ENCODE assay signal across 1 cellular context in the genomic region with DNA sequence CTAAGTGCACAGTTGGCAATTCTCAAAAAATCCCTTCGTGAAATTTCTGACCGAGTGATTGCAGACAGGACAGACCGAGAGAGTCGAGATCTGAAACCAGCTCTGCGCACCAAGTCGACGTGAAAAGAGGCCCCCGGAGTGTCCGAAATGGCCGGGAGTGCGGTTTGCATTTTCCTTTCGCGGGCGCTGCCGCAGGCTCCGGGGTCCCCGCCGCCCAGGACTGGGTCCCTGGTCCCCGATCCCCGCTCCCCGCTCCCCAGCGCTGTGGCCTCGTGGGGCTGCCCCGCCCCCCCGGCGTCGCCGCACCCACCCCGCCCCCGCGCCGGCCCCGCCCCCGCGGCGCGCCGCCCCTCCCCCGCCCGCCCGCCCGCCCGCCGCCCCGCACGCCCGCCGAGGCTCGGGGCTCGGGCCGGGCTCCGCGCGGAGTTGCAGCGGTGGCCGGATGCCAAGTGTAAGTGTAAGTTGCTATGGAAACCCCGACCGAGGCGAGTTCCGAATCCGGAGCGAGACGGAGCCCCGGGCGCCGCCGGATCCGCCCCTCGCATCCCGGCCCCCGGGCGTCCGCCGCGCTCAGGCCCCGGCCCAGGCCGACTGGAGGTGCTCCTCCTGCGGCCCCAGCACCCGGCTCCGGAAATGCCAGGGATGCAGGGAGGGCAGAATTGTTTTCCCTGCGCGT.
A peak's percentile ranks its signal among the peaks of the same experiment; 100 is the strongest.
TF ChIP-seq lines count a peak whose summit lies in the region.

No MANE protein-coding gene starts in this region.

TF ChIP-seq in HepG2, 621 proteins besides CTCF, POLR2A, EP300 and RAD21 (continued from another document and continues in another):
- no peak for TF ChIP-seq SKIL (CRISPR knock-in tag; IDR thresholded peaks at IDR 0.05; ENCODE audit: borderline replicate concordance)
- TF ChIP-seq, protein P1, sequence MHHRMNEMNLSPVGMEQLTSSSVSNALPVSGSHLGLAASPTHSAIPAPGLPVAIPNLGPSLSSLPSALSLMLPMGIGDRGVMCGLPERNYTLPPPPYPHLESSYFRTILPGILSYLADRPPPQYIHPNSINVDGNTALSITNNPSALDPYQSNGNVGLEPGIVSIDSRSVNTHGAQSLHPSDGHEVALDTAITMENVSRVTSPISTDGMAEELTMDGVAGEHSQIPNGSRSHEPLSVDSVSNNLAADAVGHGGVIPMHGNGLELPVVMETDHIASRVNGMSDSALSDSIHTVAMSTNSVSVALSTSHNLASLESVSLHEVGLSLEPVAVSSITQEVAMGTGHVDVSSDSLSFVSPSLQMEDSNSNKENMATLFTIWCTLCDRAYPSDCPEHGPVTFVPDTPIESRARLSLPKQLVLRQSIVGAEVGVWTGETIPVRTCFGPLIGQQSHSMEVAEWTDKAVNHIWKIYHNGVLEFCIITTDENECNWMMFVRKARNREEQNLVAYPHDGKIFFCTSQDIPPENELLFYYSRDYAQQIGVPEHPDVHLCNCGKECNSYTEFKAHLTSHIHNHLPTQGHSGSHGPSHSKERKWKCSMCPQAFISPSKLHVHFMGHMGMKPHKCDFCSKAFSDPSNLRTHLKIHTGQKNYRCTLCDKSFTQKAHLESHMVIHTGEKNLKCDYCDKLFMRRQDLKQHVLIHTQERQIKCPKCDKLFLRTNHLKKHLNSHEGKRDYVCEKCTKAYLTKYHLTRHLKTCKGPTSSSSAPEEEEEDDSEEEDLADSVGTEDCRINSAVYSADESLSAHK (CRISPR knock-in tag; IDR thresholded peaks at IDR 0.05; ENCODE audit: borderline replicate concordance), result no peak
- peak; percentile 40; the same call in 1 of the 2 replicates for TF ChIP-seq NFKB2 (CRISPR knock-in tag; IDR thresholded peaks at IDR 0.05; ENCODE audit: borderline replicate concordance)
- TF ChIP-seq, protein P2, sequence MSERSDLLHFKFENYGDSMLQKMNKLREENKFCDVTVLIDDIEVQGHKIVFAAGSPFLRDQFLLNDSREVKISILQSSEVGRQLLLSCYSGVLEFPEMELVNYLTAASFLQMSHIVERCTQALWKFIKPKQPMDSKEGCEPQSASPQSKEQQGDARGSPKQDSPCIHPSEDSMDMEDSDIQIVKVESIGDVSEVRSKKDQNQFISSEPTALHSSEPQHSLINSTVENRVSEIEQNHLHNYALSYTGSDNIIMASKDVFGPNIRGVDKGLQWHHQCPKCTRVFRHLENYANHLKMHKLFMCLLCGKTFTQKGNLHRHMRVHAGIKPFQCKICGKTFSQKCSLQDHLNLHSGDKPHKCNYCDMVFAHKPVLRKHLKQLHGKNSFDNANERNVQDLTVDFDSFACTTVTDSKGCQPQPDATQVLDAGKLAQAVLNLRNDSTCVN (CRISPR knock-in tag; IDR thresholded peaks at IDR 0.05; ENCODE audit: borderline replicate concordance), result no peak
- no peak for TF ChIP-seq ZFP37 (CRISPR knock-in tag; IDR thresholded peaks at IDR 0.05; ENCODE audit: borderline replicate concordance)
- TF ChIP-seq ZNF354B (CRISPR knock-in tag; IDR thresholded peaks at IDR 0.05), result no peak
- TF ChIP-seq MIER2 (CRISPR knock-in tag; IDR thresholded peaks at IDR 0.05), result no peak
- TF ChIP-seq ZNF224 (CRISPR knock-in tag; IDR thresholded peaks at IDR 0.05), result no peak
- no peak for TF ChIP-seq GABPA (IDR thresholded peaks at IDR 0.05; ENCODE audit: low read depth, low read length)
- TF ChIP-seq GABPA (CRISPR knock-in tag; IDR thresholded peaks at IDR 0.05; ENCODE audit: low read depth), result peak; percentile 33; the same call in 1 of the 2 replicates
- no peak for TF ChIP-seq NR2F2 (IDR thresholded peaks at IDR 0.05; ENCODE audit: borderline replicate concordance, low read depth)
- TF ChIP-seq ZNF264 (CRISPR knock-in tag; IDR thresholded peaks at IDR 0.05), result no peak
- TF ChIP-seq ZNF788 (CRISPR knock-in tag; IDR thresholded peaks at IDR 0.05; ENCODE audit: borderline replicate concordance), result no peak
- TF ChIP-seq, protein P3, sequence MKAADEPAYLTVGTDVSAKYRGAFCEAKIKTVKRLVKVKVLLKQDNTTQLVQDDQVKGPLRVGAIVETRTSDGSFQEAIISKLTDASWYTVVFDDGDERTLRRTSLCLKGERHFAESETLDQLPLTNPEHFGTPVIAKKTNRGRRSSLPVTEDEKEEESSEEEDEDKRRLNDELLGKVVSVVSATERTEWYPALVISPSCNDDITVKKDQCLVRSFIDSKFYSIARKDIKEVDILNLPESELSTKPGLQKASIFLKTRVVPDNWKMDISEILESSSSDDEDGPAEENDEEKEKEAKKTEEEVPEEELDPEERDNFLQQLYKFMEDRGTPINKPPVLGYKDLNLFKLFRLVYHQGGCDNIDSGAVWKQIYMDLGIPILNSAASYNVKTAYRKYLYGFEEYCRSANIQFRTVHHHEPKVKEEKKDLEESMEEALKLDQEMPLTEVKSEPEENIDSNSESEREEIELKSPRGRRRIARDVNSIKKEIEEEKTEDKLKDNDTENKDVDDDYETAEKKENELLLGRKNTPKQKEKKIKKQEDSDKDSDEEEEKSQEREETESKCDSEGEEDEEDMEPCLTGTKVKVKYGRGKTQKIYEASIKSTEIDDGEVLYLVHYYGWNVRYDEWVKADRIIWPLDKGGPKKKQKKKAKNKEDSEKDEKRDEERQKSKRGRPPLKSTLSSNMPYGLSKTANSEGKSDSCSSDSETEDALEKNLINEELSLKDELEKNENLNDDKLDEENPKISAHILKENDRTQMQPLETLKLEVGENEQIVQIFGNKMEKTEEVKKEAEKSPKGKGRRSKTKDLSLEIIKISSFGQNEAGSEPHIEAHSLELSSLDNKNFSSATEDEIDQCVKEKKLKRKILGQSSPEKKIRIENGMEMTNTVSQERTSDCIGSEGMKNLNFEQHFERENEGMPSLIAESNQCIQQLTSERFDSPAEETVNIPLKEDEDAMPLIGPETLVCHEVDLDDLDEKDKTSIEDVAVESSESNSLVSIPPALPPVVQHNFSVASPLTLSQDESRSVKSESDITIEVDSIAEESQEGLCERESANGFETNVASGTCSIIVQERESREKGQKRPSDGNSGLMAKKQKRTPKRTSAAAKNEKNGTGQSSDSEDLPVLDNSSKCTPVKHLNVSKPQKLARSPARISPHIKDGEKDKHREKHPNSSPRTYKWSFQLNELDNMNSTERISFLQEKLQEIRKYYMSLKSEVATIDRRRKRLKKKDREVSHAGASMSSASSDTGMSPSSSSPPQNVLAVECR (CRISPR knock-in tag; IDR thresholded peaks at IDR 0.05; ENCODE audit: borderline replicate concordance), result peak; percentile 80; the same call in 1 of the 2 replicates
- no peak for TF ChIP-seq NCOR1 (IDR thresholded peaks at IDR 0.05; ENCODE audit: borderline replicate concordance, low read length)
- no peak for TF ChIP-seq MBD4 (IDR thresholded peaks at IDR 0.05; ENCODE audit: borderline replicate concordance, low read length)
- TF ChIP-seq, protein P4, sequence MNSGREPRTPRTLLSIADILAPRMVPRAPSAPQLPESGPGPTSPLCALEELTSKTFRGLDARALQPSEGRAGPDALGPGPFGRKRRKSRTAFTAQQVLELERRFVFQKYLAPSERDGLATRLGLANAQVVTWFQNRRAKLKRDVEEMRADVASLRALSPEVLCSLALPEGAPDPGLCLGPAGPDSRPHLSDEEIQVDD (CRISPR knock-in tag; IDR thresholded peaks at IDR 0.05; ENCODE audit: borderline replicate concordance), result no peak
- TF ChIP-seq RBFOX2 (IDR thresholded peaks at IDR 0.05; ENCODE audit: low read depth, low read length), result peak; percentile 61; the same call in 1 of the 2 replicates
- TF ChIP-seq ZNF572 (CRISPR knock-in tag; IDR thresholded peaks at IDR 0.05), result no peak
- TF ChIP-seq ZFP62 (CRISPR knock-in tag; IDR thresholded peaks at IDR 0.05), result no peak
- TF ChIP-seq GABPB1 (CRISPR knock-in tag; IDR thresholded peaks at IDR 0.05), result peak; percentile 77
- TF ChIP-seq AGO2 (optimal IDR thresholded peaks at IDR 0.05; ENCODE audit: low read depth, low read length), result peak; percentile 81
- no peak for TF ChIP-seq CENPX (CRISPR knock-in tag; IDR thresholded peaks at IDR 0.05)
- no peak for TF ChIP-seq ZNF510 (CRISPR knock-in tag; IDR thresholded peaks at IDR 0.05; ENCODE audit: low read depth)
- TF ChIP-seq RFX1 (IDR thresholded peaks at IDR 0.05), result peak; percentile 54
- TF ChIP-seq ZNF256 (CRISPR knock-in tag; conservative IDR thresholded peaks at IDR 0.05), result no peak
- TF ChIP-seq, protein P5, sequence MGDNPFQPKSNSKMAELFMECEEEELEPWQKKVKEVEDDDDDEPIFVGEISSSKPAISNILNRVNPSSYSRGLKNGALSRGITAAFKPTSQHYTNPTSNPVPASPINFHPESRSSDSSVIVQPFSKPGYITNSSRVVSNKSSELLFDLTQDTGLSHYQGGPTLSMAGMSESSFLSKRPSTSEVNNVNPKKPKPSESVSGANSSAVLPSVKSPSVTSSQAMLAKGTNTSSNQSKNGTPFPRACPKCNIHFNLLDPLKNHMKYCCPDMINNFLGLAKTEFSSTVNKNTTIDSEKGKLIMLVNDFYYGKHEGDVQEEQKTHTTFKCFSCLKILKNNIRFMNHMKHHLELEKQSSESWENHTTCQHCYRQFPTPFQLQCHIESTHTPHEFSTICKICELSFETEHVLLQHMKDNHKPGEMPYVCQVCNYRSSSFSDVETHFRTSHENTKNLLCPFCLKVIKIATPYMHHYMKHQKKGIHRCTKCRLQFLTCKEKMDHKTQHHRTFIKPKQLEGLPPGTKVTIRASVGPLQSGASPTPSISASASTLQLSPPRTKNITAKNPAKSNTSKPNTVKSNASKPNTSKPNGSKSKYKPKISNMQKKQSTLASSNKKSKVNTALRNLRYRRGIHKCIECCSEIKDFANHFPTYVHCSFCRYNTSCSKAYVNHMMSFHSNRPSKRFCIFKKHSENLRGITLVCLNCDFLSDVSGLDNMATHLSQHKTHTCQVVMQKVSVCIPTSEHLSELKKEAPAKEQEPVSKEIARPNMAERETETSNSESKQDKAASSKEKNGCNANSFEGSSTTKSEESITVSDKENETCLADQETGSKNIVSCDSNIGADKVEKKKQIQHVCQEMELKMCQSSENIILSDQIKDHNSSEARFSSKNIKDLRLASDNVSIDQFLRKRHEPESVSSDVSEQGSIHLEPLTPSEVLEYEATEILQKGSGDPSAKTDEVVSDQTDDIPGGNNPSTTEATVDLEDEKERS (CRISPR knock-in tag; IDR thresholded peaks at IDR 0.05), result no peak
- TF ChIP-seq PHB2 (IDR thresholded peaks at IDR 0.05; ENCODE audit: partially characterized antibody), result no peak
- TF ChIP-seq ZNF776 (CRISPR knock-in tag; IDR thresholded peaks at IDR 0.05), result no peak
- TF ChIP-seq MZF1 (CRISPR knock-in tag; IDR thresholded peaks at IDR 0.05; ENCODE audit: borderline replicate concordance), result no peak
- peak; percentile 40; the same call in 1 of the 2 replicates for TF ChIP-seq IRF2 (CRISPR knock-in tag; IDR thresholded peaks at IDR 0.05)
- no peak for TF ChIP-seq MATR3 (CRISPR knock-in tag; IDR thresholded peaks at IDR 0.05)
- TF ChIP-seq ZNF263 (CRISPR knock-in tag; IDR thresholded peaks at IDR 0.05), result peak; percentile 89
- no peak for TF ChIP-seq PCBP1 (IDR thresholded peaks at IDR 0.05; ENCODE audit: borderline replicate concordance, low read depth, low read length)
- TF ChIP-seq ZNF839 (CRISPR knock-in tag; IDR thresholded peaks at IDR 0.05; ENCODE audit: borderline replicate concordance), result no peak
- no peak for TF ChIP-seq ARNT (IDR thresholded peaks at IDR 0.05)
- TF ChIP-seq, protein P6, sequence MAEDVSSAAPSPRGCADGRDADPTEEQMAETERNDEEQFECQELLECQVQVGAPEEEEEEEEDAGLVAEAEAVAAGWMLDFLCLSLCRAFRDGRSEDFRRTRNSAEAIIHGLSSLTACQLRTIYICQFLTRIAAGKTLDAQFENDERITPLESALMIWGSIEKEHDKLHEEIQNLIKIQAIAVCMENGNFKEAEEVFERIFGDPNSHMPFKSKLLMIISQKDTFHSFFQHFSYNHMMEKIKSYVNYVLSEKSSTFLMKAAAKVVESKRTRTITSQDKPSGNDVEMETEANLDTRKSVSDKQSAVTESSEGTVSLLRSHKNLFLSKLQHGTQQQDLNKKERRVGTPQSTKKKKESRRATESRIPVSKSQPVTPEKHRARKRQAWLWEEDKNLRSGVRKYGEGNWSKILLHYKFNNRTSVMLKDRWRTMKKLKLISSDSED (CRISPR knock-in tag; IDR thresholded peaks at IDR 0.05), result no peak
- TF ChIP-seq CC2D1A (CRISPR knock-in tag; IDR thresholded peaks at IDR 0.05), result no peak
- no peak for TF ChIP-seq ZNF333 (CRISPR knock-in tag; IDR thresholded peaks at IDR 0.05; ENCODE audit: borderline replicate concordance)
- no peak for TF ChIP-seq ZNF121 (CRISPR knock-in tag; IDR thresholded peaks at IDR 0.05)
- TF ChIP-seq ZNF260 (CRISPR knock-in tag; IDR thresholded peaks at IDR 0.05; ENCODE audit: borderline replicate concordance, low read depth), result no peak
- TF ChIP-seq MTA1 (CRISPR knock-in tag; IDR thresholded peaks at IDR 0.05; ENCODE audit: borderline replicate concordance), result 0 out of 2 replicates have a peak, but pooled peaks have one; percentile 24
- no peak for TF ChIP-seq SMAD1 (CRISPR knock-in tag; IDR thresholded peaks at IDR 0.05; ENCODE audit: borderline replicate concordance, low read depth)
